Comparison of ENCODE assay signal across 2 cellular contexts in genomic region chr11:61294717-61295595, GRCh38.
TF ChIP-seq lines count a peak whose summit lies in the region.

Gene VWCE, minus strand, starts transcription at chr11:61295316. Its CDS starts 279 bp downstream, at chr11:61295037.

TF ChIP-seq in A549, 52 proteins besides CTCF, POLR2A, EP300 and RAD21:
- TF ChIP-seq FOSB (CRISPR knock-in tag; IDR thresholded peaks at IDR 0.05) (no peak), REST (IDR thresholded peaks at IDR 0.05) (no peak), JUN (IDR thresholded peaks at IDR 0.05) (peak in 1 of 2 experiments; percentile 35; a peak in 2 of 5 replicates), CHD2 (IDR thresholded peaks at IDR 0.05; ENCODE audit: low read length, partially characterized antibody) (no peak), SMC3 (IDR thresholded peaks at IDR 0.05) (peak; percentile 36; the same call in 2 of the 3 replicates)
- TF ChIP-seq, protein P1, sequence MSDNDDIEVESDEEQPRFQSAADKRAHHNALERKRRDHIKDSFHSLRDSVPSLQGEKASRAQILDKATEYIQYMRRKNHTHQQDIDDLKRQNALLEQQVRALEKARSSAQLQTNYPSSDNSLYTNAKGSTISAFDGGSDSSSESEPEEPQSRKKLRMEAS (IDR thresholded peaks at IDR 0.05), result peak; percentile 65; the same call in 1 of the 2 replicates

TF ChIP-seq in H1, 55 proteins besides CTCF, POLR2A, EP300 and RAD21:
- peak; percentile 43; the same call in 1 of the 2 replicates for TF ChIP-seq POLR2AphosphoS5 (IDR thresholded peaks at IDR 0.05; ENCODE audit: low read depth, low read length)
- TF ChIP-seq RXRA (IDR thresholded peaks at IDR 0.05; ENCODE audit: insufficient read depth, low read depth, low read length), result no peak
- TF ChIP-seq CREB1 (IDR thresholded peaks at IDR 0.05), result peak; percentile 54
- peak in 1 of 2 experiments; percentile 5; a peak in 1 of 4 replicates for TF ChIP-seq SIN3A (conservative IDR thresholded peaks at IDR 0.05 in 1 of 2, IDR thresholded peaks at IDR 0.05 in 1 of 2; ENCODE audit: low read depth in 1 of 2, low read length in 2 of 2)
- TF ChIP-seq BRCA1 (IDR thresholded peaks at IDR 0.05; ENCODE audit: low read depth, low read length), result no peak
- 0 out of 2 replicates have a peak, but pooled peaks have one; percentile 48 for TF ChIP-seq TBP (IDR thresholded peaks at IDR 0.05; ENCODE audit: low read depth, low read length)
- TF ChIP-seq ATF3 (IDR thresholded peaks at IDR 0.05; ENCODE audit: insufficient read depth, low read depth, low read length), result no peak
- TF ChIP-seq TAF7 (optimal IDR thresholded peaks at IDR 0.05; ENCODE audit: borderline replicate concordance, low read depth, low read length), result no peak
- TF ChIP-seq SAP30 (IDR thresholded peaks at IDR 0.05; ENCODE audit: insufficient read depth, insufficient replicate concordance, low read length), result no peak
- no peak for TF ChIP-seq SRF (IDR thresholded peaks at IDR 0.05; ENCODE audit: low read depth, low read length)
- TF ChIP-seq SP1 (IDR thresholded peaks at IDR 0.05; ENCODE audit: low read depth, low read length), result no peak
- TF ChIP-seq SUZ12 (IDR thresholded peaks at IDR 0.05; ENCODE audit: low read length), result peak; percentile 31; the same call in 1 of the 2 replicates
- TF ChIP-seq TAF1 (IDR thresholded peaks at IDR 0.05; ENCODE audit: low read depth, low read length), result peak; percentile 45; the same call in 1 of the 2 replicates
- peak; percentile 43 for TF ChIP-seq ASH2L (IDR thresholded peaks at IDR 0.05; ENCODE audit: low read length)
- no peak for TF ChIP-seq YY1 (IDR thresholded peaks at IDR 0.05; ENCODE audit: low read depth, low read length)
- TF ChIP-seq JUN (IDR thresholded peaks at IDR 0.05; ENCODE audit: low read depth, low read length), result no peak
- TF ChIP-seq, protein P1 (IDR thresholded peaks at IDR 0.05), result peak; percentile 52; the same call in 1 of the 2 replicates
- peak in 1 of 2 experiments; percentile 2; a peak in 2 of 4 replicates for TF ChIP-seq HDAC2 (IDR thresholded peaks at IDR 0.05; ENCODE audit: borderline replicate concordance in 1 of 2, low read depth in 2 of 2, low read length in 2 of 2)
- no peak for TF ChIP-seq NRF1 (IDR thresholded peaks at IDR 0.05; ENCODE audit: low read depth, low read length)
- peak; percentile 73; the same call in 1 of the 2 replicates for TF ChIP-seq PHF8 (conservative IDR thresholded peaks at IDR 0.05; ENCODE audit: low read depth, low read length)
- TF ChIP-seq KDM5A (IDR thresholded peaks at IDR 0.05; ENCODE audit: low read length), result no peak
- no peak for TF ChIP-seq RNF2 (IDR thresholded peaks at IDR 0.05; ENCODE audit: borderline replicate concordance, low read depth, low read length, missing control alignments, poor library complexity, severe bottlenecking)
- TF ChIP-seq SIRT6 (IDR thresholded peaks at IDR 0.05; ENCODE audit: low read length), result no peak
- TF ChIP-seq GTF2F1 (IDR thresholded peaks at IDR 0.05; ENCODE audit: borderline replicate concordance, low read depth, low read length), result no peak
- TF ChIP-seq KDM4A (IDR thresholded peaks at IDR 0.05; ENCODE audit: low read depth, low read length, severe bottlenecking), result peak; percentile 95
- TF ChIP-seq TCF12 (IDR thresholded peaks at IDR 0.05; ENCODE audit: low read depth, low read length), result no peak
